11 cellular contexts compared by ENCODE assay signal in genomic region chr1:197928849-197929336, GRCh38. TPM values are rescaled to one million over a fixed set of nuclear protein-coding genes. Genes with fewer than 3 reads are reported as not detected.
DNase-seq lines count a peak whose midpoint lies in the region; ATAC-seq and TF ChIP-seq lines count a peak whose summit lies in the region.
"Had no signal": no experiment of that assay in that cellular context is flagged by ENCODE, and none has a peak within 500 bp of the region (broad histone marks: within the 10 kb centered on the region; RNA-seq: fewer than 3 reads in every experiment).

No MANE protein-coding gene starts in this region.

- intact Hi-C loops in heart left ventricle (cut with DNase I): loop anchor here in 5 of 10 donors (5.0 to 10.0 kb wide), 5 partner anchors 234 to 536 kb away; no protein-coding TSS in a partner anchor

- no peak for DNase-seq in cardiac muscle cell (ENCODE audit: low read depth in 1 of 2, low spot score in 1 of 2)
- no peak for DNase-seq in heart left ventricle
- DNase-seq in NCI-H2227 treated with DMSO at 0.1 percent for 48 hours (lab: John Stamatoyannopoulos, UW): peak; percentile 63
- DNase-seq in endodermal cell: peak; percentile 56
- no peak for DNase-seq in type B pancreatic cell (ENCODE audit: extremely low spot score, unreplicated experiment)
- DNase-seq in AG08396 (ENCODE audit: low spot score): no peak
- DNase-seq in NCI-H1417 (lab: John Stamatoyannopoulos, UW): no peak
- DNase-seq: activated CD4-positive, CD25-positive, alpha-beta regulatory T cell; DMS153; stimulated activated CD4-positive, alpha-beta T cell treated with anti-CD3 and anti-CD28 coated beads, Interleukin-12 subunit alpha, Interleukin-12 subunit beta, amount 100 ng/mL, for 4 hours had no signal

- H3K27me3 ChIP-seq in cardiac muscle cell (peaks cover 55% of the 10 kb centered on the region), heart left ventricle (peaks cover 4 to 83% (median 47%) of the 10 kb centered on the region in 9 donors), endodermal cell (ENCODE audit: control insufficient read depth, insufficient read depth, low read length, poor library complexity, severe bottlenecking) (peaks cover 5% of the 10 kb centered on the region)

- H3K27ac Mint-ChIP-seq in endodermal cell: no peak overlapping the region
- no peak overlapping the region for H3K27ac Mint-ChIP-seq in type B pancreatic cell

- H3K4me3 ChIP-seq in cardiac muscle cell: peak overlapping the region; percentile 25
- no peak overlapping the region for H3K4me3 ChIP-seq in heart left ventricle
- peak overlapping the region; percentile 44 for H3K4me3 ChIP-seq in endodermal cell (ENCODE audit: low read length)

- H3K27me3 Mint-ChIP-seq in endodermal cell (ENCODE audit: insufficient read depth) (peaks cover 39% of the 10 kb centered on the region), type B pancreatic cell (peaks cover 88% of the 10 kb centered on the region)

- H3K9me3 Mint-ChIP-seq in endodermal cell: no peaks in the 10 kb centered on the region
- H3K9me3 Mint-ChIP-seq in type B pancreatic cell: no peaks in the 10 kb centered on the region

- no peak overlapping the region for H3K9ac ChIP-seq in endodermal cell (ENCODE audit: extremely low read depth, low read length, poor library complexity, severe bottlenecking)

- H3K27ac ChIP-seq in cardiac muscle cell: no peak overlapping the region
- H3K27ac ChIP-seq in heart left ventricle: no peak overlapping the region
- H3K27ac ChIP-seq in endodermal cell (ENCODE audit: low read depth, low read length): no peak overlapping the region

- H3K36me3 Mint-ChIP-seq in endodermal cell (ENCODE audit: low read depth) (no peaks in the 10 kb centered on the region), type B pancreatic cell (no peaks in the 10 kb centered on the region)

- no peaks in the 10 kb centered on the region for H3K9me3 ChIP-seq in cardiac muscle cell (ENCODE audit: low read depth)
- H3K9me3 ChIP-seq in heart left ventricle: no peaks in the 10 kb centered on the region
- H3K9me3 ChIP-seq in endodermal cell (ENCODE audit: control insufficient read depth, low read length): no peaks in the 10 kb centered on the region

- H3K4me3 Mint-ChIP-seq in endodermal cell (peak overlapping the region; percentile 47), type B pancreatic cell (peak overlapping the region; percentile 78)

- 11 to 16% (median 15%) methylated on average over 15 of the region's 15 CpGs for whole genome bisulfite sequencing in heart left ventricle, 4 donors
- WGBS in endodermal cell (ENCODE audit: insufficient coverage in 1 of 2, insufficient read length in 1 of 2), 2 experiments: 17 to 30% methylated on average over 5 to 15 of the region's 15 CpGs

- ATAC-seq in heart left ventricle: no peak
- no peak for ATAC-seq in HG03460 (IDR thresholded peaks at IDR 0.05; ENCODE audit: unreplicated experiment)

- peaks cover 9% of the 10 kb centered on the region for H3K4me1 ChIP-seq in cardiac muscle cell (ENCODE audit: low read depth)
- H3K4me1 ChIP-seq in heart left ventricle: peaks cover 0 to 3% (median 0%) of the 10 kb centered on the region in 12 donors
- H3K4me1 ChIP-seq in endodermal cell (ENCODE audit: control insufficient read depth, insufficient read depth, low read length): no peaks in the 10 kb centered on the region

- no peaks in the 10 kb centered on the region for H3K4me1 Mint-ChIP-seq in endodermal cell
- no peaks in the 10 kb centered on the region for H3K4me1 Mint-ChIP-seq in type B pancreatic cell (ENCODE audit: unreplicated experiment)

- TF ChIP-seq CTCF in cardiac muscle cell (IDR thresholded peaks at IDR 0.05; ENCODE audit: low read depth, low read length) (no peak), heart left ventricle (IDR thresholded peaks at IDR 0.05) (no peak), endodermal cell (conservative IDR thresholded peaks at IDR 0.05) (no peak), type B pancreatic cell (conservative IDR thresholded peaks at IDR 0.05) (no peak)

- TF ChIP-seq POLR2A in heart left ventricle (IDR thresholded peaks at IDR 0.05): no peak

- H3K36me3 ChIP-seq in cardiac muscle cell: no peaks in the 10 kb centered on the region
- H3K36me3 ChIP-seq in heart left ventricle: no peaks in the 10 kb centered on the region
- no peaks in the 10 kb centered on the region for H3K36me3 ChIP-seq in endodermal cell (ENCODE audit: control insufficient read depth, insufficient read depth, low read length)

RNA-seq across cellular contexts. Expression of gene LHX9, which starts 11.7 kb away (rescaled TPM):
- total RNA-seq in cardiac muscle cell: 0.04 TPM in 1 of 2 replicates, not detected in the other
- 0.02 TPM in 1 of 2 replicates, not detected in the other for polyA plus RNA-seq in cardiac muscle cell
- total RNA-seq in heart left ventricle: 1 to 10 TPM in 1 of 9 donors, under 1 TPM in 6, not detected in 2; 0.04 to 1.1 (median 0.15) TPM
- under 1 TPM; 0.01 to 0.04 TPM for polyA plus RNA-seq in heart left ventricle
- not detected for total RNA-seq in endodermal cell
- 7.5 TPM for polyA plus RNA-seq in endodermal cell (2013, experiment 1 of 2)
- polyA plus RNA-seq in endodermal cell (2013, experiment 2 of 2): 6.1 TPM
- 0.31 and 1.7 TPM in 2 replicates for total RNA-seq in type B pancreatic cell (ENCODE audit: low replicate concordance)

RNA-seq across cellular contexts. Expression of gene C1orf53, which starts 26.5 kb away (rescaled TPM):
- total RNA-seq in cardiac muscle cell (4.3 and 12.0 TPM in 2 replicates), heart left ventricle (10 to 100 TPM in 3 of 9 donors, 1 to 10 TPM in 6; 2.8 to 15.2 (median 6.8) TPM), endodermal cell (1 to 10 TPM; 1.7 to 3.5 TPM), type B pancreatic cell (ENCODE audit: low replicate concordance) (2.2 and 3.7 TPM in 2 replicates)
- polyA plus RNA-seq in cardiac muscle cell (1.6 and 9.2 TPM in 2 replicates), heart left ventricle (10 to 100 TPM in 1 of 2 donors, 1 to 10 TPM in 1; 4.1 to 13.0 TPM)
- 2.4 TPM for polyA plus RNA-seq in endodermal cell (2013, experiment 1 of 2)
- polyA plus RNA-seq in endodermal cell (2013, experiment 2 of 2): 3.4 TPM

Comparison
In these comparisons a context has a peak if more than half of its experiments do, and no peak if none do; other contexts are left out.
1. H3K4me3 ChIP-seq: peak in cardiac muscle cell (single experiment) and endodermal cell (single experiment); none in heart left ventricle (0 of 12).
2. DNase-seq: peak in NCI-H2227 treated with DMSO at 0.1 percent for 48 hours (single experiment) and endodermal cell (single experiment); none in cardiac muscle cell (0 of 2), heart left ventricle (0 of 5), type B pancreatic cell (single experiment), AG08396 (single experiment) and NCI-H1417 (0 of 3).